1 cellular context compared by ENCODE assay signal in genomic region chr17:7552621-7553051, GRCh38.
TF ChIP-seq lines count a peak whose summit lies in the region.

No MANE protein-coding gene starts in this region.

TF ChIP-seq in SK-N-SH, 30 proteins besides CTCF, POLR2A, EP300 and RAD21 (continued from another document):
- TF ChIP-seq RFX5 (IDR thresholded peaks at IDR 0.05; ENCODE audit: low read length), result no peak
- TF ChIP-seq CHD2 (IDR thresholded peaks at IDR 0.05; ENCODE audit: low read length, partially characterized antibody), result no peak
- no peak for TF ChIP-seq NRF1 (IDR thresholded peaks at IDR 0.05; ENCODE audit: low read depth, low read length)
- no peak for TF ChIP-seq USF1 (IDR thresholded peaks at IDR 0.05; ENCODE audit: borderline replicate concordance, low read depth)
TF ChIP-seq in SK-N-SH: peak in this region for 0.
